8 cellular contexts compared by ENCODE assay signal in the genomic region with DNA sequence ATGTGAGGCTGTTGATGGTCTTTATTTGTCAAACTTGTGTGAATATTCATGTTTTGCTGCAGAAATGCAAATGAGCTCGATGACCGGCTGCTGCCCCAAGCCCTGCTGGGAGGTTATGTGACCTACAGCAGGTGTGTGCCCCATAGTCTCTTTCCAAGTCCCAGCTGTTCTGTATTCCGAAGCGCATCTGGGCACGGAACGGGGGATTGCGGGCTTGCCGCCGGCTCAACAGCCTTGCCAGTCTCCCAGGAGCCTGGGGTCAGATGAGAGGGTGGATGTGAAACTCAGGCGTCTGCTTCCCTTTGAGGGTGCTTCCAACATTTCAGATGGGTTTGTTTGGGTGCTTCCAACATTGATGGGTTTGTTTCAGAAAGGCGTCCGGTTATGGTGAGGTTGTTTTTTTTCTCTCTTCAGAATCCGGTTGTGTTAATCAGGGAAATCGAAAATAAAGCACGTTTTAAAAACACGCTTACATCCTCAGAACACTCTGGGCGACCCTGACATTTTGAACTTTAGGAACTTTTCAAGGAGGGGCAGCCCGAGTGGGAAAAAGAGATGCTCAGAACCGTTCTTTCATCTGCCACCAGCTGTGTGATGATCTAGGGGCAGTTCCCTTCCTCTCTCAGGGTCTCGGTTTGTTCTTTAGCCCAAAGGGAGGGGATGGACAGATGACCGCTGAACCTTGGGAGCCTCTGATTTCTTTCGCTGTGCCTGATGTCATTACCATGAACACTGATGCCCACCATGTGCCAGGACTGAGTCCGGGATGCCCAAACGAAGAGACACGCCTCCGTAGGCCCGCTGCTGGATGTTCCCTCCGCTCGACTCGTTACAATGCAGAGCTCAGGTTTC. TPM values are rescaled to one million over a fixed set of nuclear protein-coding genes. Genes with fewer than 3 reads are reported as not detected.
DNase-seq lines count a peak whose midpoint lies in the region; ATAC-seq and TF ChIP-seq lines count a peak whose summit lies in the region.

No MANE protein-coding gene starts in this region.

- no peaks in the 10 kb centered on the region for H3K9me3 Mint-ChIP-seq in progenitor cell of endocrine pancreas (ENCODE audit: low read depth)

- H3K36me3 ChIP-seq in OCI-LY1 (ENCODE audit: insufficient read depth, low read length) (peaks cover 22% of the 10 kb centered on the region; the same call in 1 of the 2 replicates), transverse colon (no peaks in the 10 kb centered on the region)
- H3K36me3 ChIP-seq in effector memory CD4-positive, alpha-beta T cell (ENCODE audit: control insufficient read depth, insufficient read depth, low read length) = no peaks in the 10 kb centered on the region

- no peak overlapping the region for H2AFZ ChIP-seq in OCI-LY1 (ENCODE audit: low read length)

- no peak overlapping the region; the same call in 1 of the 2 replicates for H3K9ac ChIP-seq in OCI-LY1 (ENCODE audit: low read length)

- no peak for TF ChIP-seq CTCF in OCI-LY1 (IDR thresholded peaks at IDR 0.05; ENCODE audit: low read length)
- TF ChIP-seq CTCF in progenitor cell of endocrine pancreas (IDR thresholded peaks at IDR 0.05; ENCODE audit: unreplicated experiment) = no peak
- no peak for TF ChIP-seq CTCF in transverse colon (IDR thresholded peaks at IDR 0.05)

- no peak overlapping the region for H3K27ac ChIP-seq in OCI-LY1 (ENCODE audit: low read depth, low read length, poor library complexity, severe bottlenecking)
- no peak overlapping the region for H3K27ac ChIP-seq in effector memory CD4-positive, alpha-beta T cell (ENCODE audit: insufficient read depth, low read length, poor library complexity, severe bottlenecking)
- H3K27ac ChIP-seq in transverse colon = no peak overlapping the region

- H3K79me2 ChIP-seq in OCI-LY1 (ENCODE audit: insufficient read depth, low read length) = no peaks in the 10 kb centered on the region

- no peaks in the 10 kb centered on the region for H3F3A ChIP-seq in OCI-LY1 (ENCODE audit: insufficient read depth, low read length)

- in situ Hi-C loops in transverse colon (cut with MboI; ENCODE audit: low pct_ligation_motif_present in 1 of 4, low pct_unique_long_range_greater_than_20kb in 1 of 4, low sequenced_read_pairs in 3 of 4) = no loop called here

- peaks cover 75% of the 10 kb centered on the region for H3K27me3 Mint-ChIP-seq in progenitor cell of endocrine pancreas

- H3K4me1 Mint-ChIP-seq in progenitor cell of endocrine pancreas (ENCODE audit: low read depth) = peaks cover 12% of the 10 kb centered on the region

- TF ChIP-seq POLR2A in transverse colon (IDR thresholded peaks at IDR 0.05) = no peak

- TF ChIP-seq EP300 in transverse colon (IDR thresholded peaks at IDR 0.05; ENCODE audit: low read depth) = no peak

- H3K4me1 ChIP-seq in OCI-LY1 (ENCODE audit: insufficient read depth, low read length, severe bottlenecking) (peaks cover 69% of the 10 kb centered on the region), transverse colon (peaks cover 14 to 60% (median 54%) of the 10 kb centered on the region in 4 donors)
- peaks cover 45% of the 10 kb centered on the region for H3K4me1 ChIP-seq in effector memory CD4-positive, alpha-beta T cell (ENCODE audit: control insufficient read depth, insufficient read depth, low read length, poor library complexity, severe bottlenecking)

- peak overlapping the region; percentile 33 for H3K27ac Mint-ChIP-seq in progenitor cell of endocrine pancreas

- no peaks in the 10 kb centered on the region for H3K9me2 ChIP-seq in OCI-LY1 (ENCODE audit: low read depth, low read length)

- H3K4me3 ChIP-seq in GM08714 (ENCODE audit: low read length) = peak overlapping the region; percentile 13; the same call in 1 of the 2 replicates
- H3K4me3 ChIP-seq in OCI-LY1 (ENCODE audit: low read depth, low read length, poor library complexity, severe bottlenecking) = peak overlapping the region; percentile 48
- peak overlapping the region; percentile 77 for H3K4me3 ChIP-seq in effector memory CD4-positive, alpha-beta T cell (ENCODE audit: insufficient read depth, low read depth, low read length, poor library complexity, severe bottlenecking)
- peak overlapping the region in 2 of 4 donors; percentile 10 to 47 for H3K4me3 ChIP-seq in transverse colon

- DNase-seq in effector memory CD4-positive, alpha-beta T cell = no peak
- DNase-seq in progenitor cell of endocrine pancreas (ENCODE audit: low spot score, unreplicated experiment) = no peak
- DNase-seq in transverse colon = no peak
- no peak for DNase-seq in NCI-H1048 (lab: John Stamatoyannopoulos, UW)

- ATAC-seq in HG03342 (IDR thresholded peaks at IDR 0.05; ENCODE audit: unreplicated experiment) (no peak), GM21381 (IDR thresholded peaks at IDR 0.05; ENCODE audit: unreplicated experiment) (no peak)

- peak overlapping the region; percentile 14 for H3K4me3 Mint-ChIP-seq in progenitor cell of endocrine pancreas (ENCODE audit: low read depth)

- H3K27me3 ChIP-seq in OCI-LY1 (ENCODE audit: insufficient read depth, low read length) (no peaks in the 10 kb centered on the region; the same call in 1 of the 2 replicates), transverse colon (peaks cover 83% of the 10 kb centered on the region)
- no peaks in the 10 kb centered on the region for H3K27me3 ChIP-seq in effector memory CD4-positive, alpha-beta T cell (replicated peaks; ENCODE audit: control insufficient read depth, insufficient read depth, low read length, poor library complexity, severe bottlenecking)

- H4K20me1 ChIP-seq in OCI-LY1 (ENCODE audit: insufficient read depth, low read length) = no peaks in the 10 kb centered on the region

- H3K4me2 ChIP-seq in OCI-LY1 (ENCODE audit: low read length) = peak overlapping the region; percentile 83

- intact Hi-C loops in transverse colon (cut with DNase I; ENCODE audit: low total_unique reads) = no loop called here

- no peaks in the 10 kb centered on the region for H3K36me3 Mint-ChIP-seq in progenitor cell of endocrine pancreas (ENCODE audit: insufficient read depth)

- no peaks in the 10 kb centered on the region for H3K9me3 ChIP-seq in OCI-LY1 (ENCODE audit: low read length)
- no peaks in the 10 kb centered on the region for H3K9me3 ChIP-seq in effector memory CD4-positive, alpha-beta T cell (ENCODE audit: control insufficient read depth, low read length)
- H3K9me3 ChIP-seq in transverse colon = no peaks in the 10 kb centered on the region

- WGBS in transverse colon (ENCODE audit: low coverage in 1 of 2), 2 donors = 3 to 6% methylated on average over 6 to 28 of the region's 30 CpGs

RNA-seq across cellular contexts. Expression of a gene that starts 47.8 kb away (rescaled TPM):
- 58.3 and 61.4 TPM in 2 replicates for total RNA-seq in progenitor cell of endocrine pancreas
- 10 to 100 TPM in 3 of 4 donors, not detected in 1; 32.7 to 45.6 (median 32.8) TPM for total RNA-seq in transverse colon
